Comparison of ENCODE assay signal across 8 cellular contexts in the genomic region with DNA sequence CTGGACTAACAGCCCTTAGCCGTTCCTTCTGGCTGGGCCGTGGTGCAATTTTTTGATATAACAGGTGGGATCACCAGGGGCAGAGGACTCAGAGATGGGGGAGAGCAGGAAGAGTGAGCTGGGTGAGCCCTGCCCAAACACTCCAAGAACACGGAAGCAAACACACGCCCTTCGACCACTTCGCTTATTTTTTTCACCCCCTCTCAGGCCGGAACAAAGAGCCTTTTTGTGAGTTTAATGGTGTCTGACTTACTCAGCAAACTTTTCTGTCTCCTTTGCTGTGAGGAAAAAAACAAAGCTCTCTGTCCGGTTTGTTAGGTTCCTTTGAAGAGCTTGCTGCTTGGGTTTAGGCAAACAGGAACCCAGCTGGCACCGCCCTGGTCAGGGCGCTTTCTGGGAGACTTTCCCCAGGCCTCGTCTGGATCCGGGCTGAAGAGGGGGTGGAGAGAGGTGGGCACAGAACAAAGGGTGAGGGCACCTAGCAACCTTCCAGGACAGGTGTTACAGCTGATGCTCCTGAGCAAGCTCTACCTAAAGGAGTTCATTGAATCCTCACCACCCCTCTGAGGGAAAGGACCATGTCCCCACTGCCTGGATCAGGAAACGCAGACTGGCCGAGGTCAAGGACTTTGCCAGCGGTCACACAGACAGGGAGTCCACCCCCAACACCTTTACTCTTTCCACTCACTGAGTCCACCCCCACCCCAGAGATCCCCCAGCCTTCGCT. TPM values are rescaled to one million over a fixed set of nuclear protein-coding genes. Genes with fewer than 3 reads are reported as not detected.
DNase-seq lines count a peak whose midpoint lies in the region; ATAC-seq and TF ChIP-seq lines count a peak whose summit lies in the region.

No MANE protein-coding gene starts in this region.

- H3K9ac ChIP-seq in fibroblast of lung (ENCODE audit: insufficient read depth, low read length) (no peak overlapping the region), trophoblast cell (ENCODE audit: low read length) (peak overlapping the region; percentile 2)

- H3K79me1 ChIP-seq in trophoblast cell (ENCODE audit: low read length), result peaks cover 85% of the 10 kb centered on the region

- H3K79me2 ChIP-seq in fibroblast of lung (ENCODE audit: control insufficient read depth, insufficient read depth, low read length), result no peaks in the 10 kb centered on the region
- H3K79me2 ChIP-seq in trophoblast cell (ENCODE audit: control insufficient read depth, insufficient read depth, low read length, poor library complexity), result peaks cover 35% of the 10 kb centered on the region

- H3K4me2 ChIP-seq in fibroblast of lung (ENCODE audit: extremely low read depth, insufficient read depth, low read length), result peak overlapping the region; percentile 79
- no peak overlapping the region for H3K4me2 ChIP-seq in trophoblast cell (ENCODE audit: low read length)

- peak overlapping the region; percentile 89 for H3K14ac ChIP-seq in trophoblast cell (ENCODE audit: low read length)

- ATAC-seq in HG03097 (IDR thresholded peaks at IDR 0.05; ENCODE audit: low FRiP score, unreplicated experiment) (no peak), GM21576 (IDR thresholded peaks at IDR 0.05; ENCODE audit: unreplicated experiment) (no peak), GM21717 (IDR thresholded peaks at IDR 0.05; ENCODE audit: unreplicated experiment) (no peak)

- H2BK5ac ChIP-seq in trophoblast cell (ENCODE audit: low read depth, low read length, poor library complexity), result peak overlapping the region; percentile 93

- H3K27me3 ChIP-seq in fibroblast of lung (ENCODE audit: control insufficient read depth, insufficient read depth, low read length) (no peaks in the 10 kb centered on the region), trophoblast cell (ENCODE audit: insufficient read depth, low read length) (no peaks in the 10 kb centered on the region)

- H3K4ac ChIP-seq in trophoblast cell (ENCODE audit: low read depth, low read length), result peak overlapping the region; percentile 89

- H3K4me3 ChIP-seq in fibroblast of lung (replicated peaks in 1 of 4; ENCODE audit: control extremely low read depth in 1 of 4, insufficient read depth in 1 of 4, low read depth in 3 of 4, low read length in 4 of 4) (peak overlapping the region in 1 of 4 experiments; percentile 25), trophoblast cell (ENCODE audit: low read depth, low read length) (no peak overlapping the region)

- peak overlapping the region; percentile 100 for H4K91ac ChIP-seq in trophoblast cell (ENCODE audit: low read depth, low read length)

- H3K9me3 ChIP-seq in fibroblast of lung (ENCODE audit: control insufficient read depth, insufficient read depth, low read depth, low read length) (no peaks in the 10 kb centered on the region), trophoblast cell (ENCODE audit: insufficient read depth, low read depth, low read length) (no peaks in the 10 kb centered on the region)

- H4K20me1 ChIP-seq in fibroblast of lung (ENCODE audit: control insufficient read depth, extremely low read depth, insufficient read depth, low read length), result no peaks in the 10 kb centered on the region

- no peak overlapping the region for H3K23ac ChIP-seq in trophoblast cell (ENCODE audit: low read length)

- H2BK12ac ChIP-seq in trophoblast cell (ENCODE audit: low read length), result peak overlapping the region; percentile 99

- peak overlapping the region; percentile 21 for H4K12ac ChIP-seq in trophoblast cell (ENCODE audit: low read depth, low read length)

- H3K27ac ChIP-seq in fibroblast of lung (ENCODE audit: insufficient read depth, low read length) (peak overlapping the region; percentile 82), trophoblast cell (ENCODE audit: low read depth, low read length) (peak overlapping the region; percentile 98)

- peak overlapping the region; percentile 100 for H2BK120ac ChIP-seq in trophoblast cell (ENCODE audit: insufficient read depth, low read length, poor library complexity)

- peak overlapping the region; percentile 83 for H4K8ac ChIP-seq in trophoblast cell (ENCODE audit: low read depth, low read length)

- H3K36me3 ChIP-seq in fibroblast of lung (ENCODE audit: control insufficient read depth, insufficient read depth, low read length) (no peaks in the 10 kb centered on the region), trophoblast cell (ENCODE audit: control insufficient read depth in 1 of 2, insufficient read depth in 2 of 2, low read length in 2 of 2) (peaks cover 0 to 2% of the 10 kb centered on the region in 2 experiments)

- peak overlapping the region; percentile 89 for H2AK5ac ChIP-seq in trophoblast cell (ENCODE audit: low read length)

- TF ChIP-seq CTCF in fibroblast of lung (conservative IDR thresholded peaks at IDR 0.05 in 1 of 2, IDR thresholded peaks at IDR 0.05 in 1 of 2; ENCODE audit: low read depth in 1 of 2, low read length in 2 of 2), result no peak

- peak overlapping the region; percentile 67 for H2AFZ ChIP-seq in fibroblast of lung (ENCODE audit: low read length)
- H2AFZ ChIP-seq in trophoblast cell (ENCODE audit: insufficient read depth, low read length, poor library complexity), result peak overlapping the region; percentile 37

- H3K4me1 ChIP-seq in fibroblast of lung (ENCODE audit: control insufficient read depth, extremely low read depth, insufficient read depth, low read length), result peaks cover 30% of the 10 kb centered on the region
- peaks cover 70 to 81% of the 10 kb centered on the region in 2 experiments for H3K4me1 ChIP-seq in trophoblast cell (ENCODE audit: control insufficient read depth in 1 of 2, insufficient read depth in 2 of 2, low read length in 2 of 2)

- peak overlapping the region; percentile 57 for H3K18ac ChIP-seq in trophoblast cell (ENCODE audit: low read length)

- WGBS in trophoblast cell (ENCODE audit: extremely low coverage, insufficient coverage, insufficient read length), result no CpG with 5 or more reads among the region's 16 CpGs

- DNase-seq in DMS153 (lab: John Stamatoyannopoulos, UW) (peak; percentile 40), OCI-M1 (lab: John Stamatoyannopoulos, UW) (peak; percentile 58), fibroblast of lung (ENCODE audit: low read depth in 2 of 2) (peak in 1 of 2 donors; percentile 44), trophoblast cell (peak in 1 of 2 donors; percentile 57), NCI-H187 (lab: John Stamatoyannopoulos, UW) (no peak)

RNA-seq across cellular contexts. Expression of gene CALML3, which starts 23.3 kb away (rescaled TPM):
- not detected in 2 replicates for total RNA-seq in fibroblast of lung
- not detected in 2 replicates for polyA plus RNA-seq in fibroblast of lung
- not detected in 2 replicates for polyA plus RNA-seq in fibroblast of lung (2012)
- polyA minus RNA-seq in fibroblast of lung (ENCODE audit: low replicate concordance), result not detected in 2 replicates
- not detected in 2 replicates for polyA plus RNA-seq in trophoblast cell (2013)

RNA-seq across cellular contexts. Expression of gene CALML5, which starts 48.7 kb away (rescaled TPM):
- not detected in 2 replicates for total RNA-seq in fibroblast of lung
- polyA plus RNA-seq in fibroblast of lung, result not detected in 2 replicates
- polyA plus RNA-seq in fibroblast of lung (2012), result not detected in 2 replicates
- not detected in 2 replicates for polyA minus RNA-seq in fibroblast of lung (ENCODE audit: low replicate concordance)
- 0.07 and 0.14 TPM in 2 replicates for polyA plus RNA-seq in trophoblast cell (2013)

Comparison
In these comparisons a context has a peak if more than half of its experiments do, and no peak if none do; other contexts are left out.
1. DNase-seq: peak in DMS153 (single experiment) and OCI-M1 (single experiment); none in NCI-H187 (0 of 2).